In the genomic region with DNA sequence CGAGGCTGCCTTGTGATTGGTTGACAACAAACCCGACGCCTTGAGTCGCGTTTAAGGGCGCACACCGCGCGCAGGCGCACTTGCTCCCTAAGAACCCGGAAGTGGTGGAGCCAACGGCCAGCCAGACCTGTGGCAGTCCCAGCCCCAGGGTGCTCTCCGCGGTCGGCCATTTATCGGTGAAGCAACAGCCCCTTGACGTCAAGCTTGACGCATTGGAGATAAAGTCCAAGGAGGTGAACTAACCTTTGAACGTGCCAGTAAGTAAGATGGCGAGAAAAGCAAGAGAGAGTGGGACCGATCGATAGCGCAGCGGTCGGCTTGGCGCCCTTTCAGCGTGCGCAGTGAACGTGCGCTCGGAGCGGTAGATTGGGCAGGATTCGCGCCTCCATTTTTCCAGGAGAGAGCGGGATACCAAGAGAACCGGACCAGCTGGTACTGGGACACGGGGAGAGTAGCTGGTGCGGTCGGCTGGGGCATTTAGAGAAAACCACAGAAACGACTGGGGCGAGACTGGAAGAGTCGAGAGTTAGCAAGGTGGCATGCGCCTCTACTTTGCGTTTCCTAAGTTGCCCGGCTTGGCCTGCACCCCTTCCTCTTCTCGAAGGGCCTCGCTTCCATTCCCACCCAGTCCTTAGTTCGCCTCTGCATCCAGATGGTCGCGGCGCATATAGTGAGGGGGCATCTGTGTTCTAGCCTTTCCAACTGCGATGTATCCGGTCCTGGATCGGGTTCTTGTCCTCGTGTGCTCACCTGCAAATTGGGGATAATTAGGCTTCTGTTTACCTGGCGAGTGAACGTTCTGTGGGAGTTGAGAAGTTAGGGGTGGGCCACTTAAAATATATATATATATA, we compare ENCODE assay signal across 8 cellular contexts. TPM values are rescaled to one million over a fixed set of nuclear protein-coding genes. Genes with fewer than 3 reads are reported as not detected.
DNase-seq lines count a peak whose midpoint lies in the region; ATAC-seq and TF ChIP-seq lines count a peak whose summit lies in the region.

A gene (plus strand): TSS at position 364 of the 851 bp plus-strand sequence. CDS start 2,908 bp downstream, outside the sequence.

- H3K36me3 Mint-ChIP-seq in IgD-negative memory B cell: peaks cover 13% of the 10 kb centered on the region

- peak within 1 kb of the TSS; percentile 89 for H3K27ac ChIP-seq in epithelial cell of prostate

- peak; percentile 14 for TF ChIP-seq CTCF in mucosa of descending colon (IDR thresholded peaks at IDR 0.05)

- peak; percentile 99 for DNase-seq in DMS 273 (lab: John Stamatoyannopoulos, UW; ENCODE audit: unreplicated experiment)
- DNase-seq in OCI-M2 (lab: John Stamatoyannopoulos, UW; ENCODE audit: unreplicated experiment): peak; percentile 94
- DNase-seq in activated T-cell treated with anti-CD3 and anti-CD28 coated beads for 4 hours: peak; percentile 96
- DNase-seq in epithelial cell of prostate (ENCODE audit: low read depth, low spot score): peak; percentile 96
- peak; percentile 99 to 100 (median 100) for DNase-seq in mucosa of descending colon
- peak; percentile 99 for DNase-seq in stimulated activated CD8-positive, alpha-beta memory T cell treated with anti-CD3 and anti-CD28 coated beads, Interleukin-4, amount 100 ng/mL, for 4 hours (ENCODE audit: low read depth in 2 of 2, low spot score in 1 of 2)

- H3K36me3 ChIP-seq in mucosa of descending colon (ENCODE audit: low read depth): no peaks in the 10 kb centered on the region

- no peaks in the 10 kb centered on the region for H3K27me3 Mint-ChIP-seq in IgD-negative memory B cell

- H3K4me3 Mint-ChIP-seq in IgD-negative memory B cell: no peak within 1 kb of the TSS

- intact Hi-C loops in mucosa of descending colon (cut with DNase I, micrococcal nuclease): no loop called here

- H3K9me3 ChIP-seq in mucosa of descending colon: no peaks in the 10 kb centered on the region

- peaks cover 22% of the 10 kb centered on the region for H3K4me1 ChIP-seq in mucosa of descending colon (ENCODE audit: low read depth)

- no peaks in the 10 kb centered on the region for H3K9me3 Mint-ChIP-seq in IgD-negative memory B cell

- ATAC-seq in GM21529 (IDR thresholded peaks at IDR 0.05; ENCODE audit: unreplicated experiment) (peak; percentile 94), mucosa of descending colon (peak; percentile 95)

- peak within 1 kb of the TSS; percentile 82 for H3K4me3 ChIP-seq in mucosa of descending colon

- peaks cover 5 to 22% (median 21%) of the 10 kb centered on the region in 3 donors for H3K4me1 Mint-ChIP-seq in IgD-negative memory B cell

- peak within 1 kb of the TSS in 1 of 3 donors; percentile 46 for H3K27ac Mint-ChIP-seq in IgD-negative memory B cell

RNA-seq across cellular contexts. Expression of the gene that starts here (rescaled TPM):
- polyA plus RNA-seq in IgD-negative memory B cell: 29.1 TPM
- 10 to 100 TPM; 23.0 to 27.3 (median 25.2) TPM for total RNA-seq in mucosa of descending colon

Comparison
In these comparisons a context has a peak if more than half of its experiments do, and no peak if none do; other contexts are left out.
1. Peak in every context shown above with its lines: DNase-seq, ATAC-seq, H3K4me3 ChIP-seq and H3K27ac ChIP-seq.